In the genomic region with DNA sequence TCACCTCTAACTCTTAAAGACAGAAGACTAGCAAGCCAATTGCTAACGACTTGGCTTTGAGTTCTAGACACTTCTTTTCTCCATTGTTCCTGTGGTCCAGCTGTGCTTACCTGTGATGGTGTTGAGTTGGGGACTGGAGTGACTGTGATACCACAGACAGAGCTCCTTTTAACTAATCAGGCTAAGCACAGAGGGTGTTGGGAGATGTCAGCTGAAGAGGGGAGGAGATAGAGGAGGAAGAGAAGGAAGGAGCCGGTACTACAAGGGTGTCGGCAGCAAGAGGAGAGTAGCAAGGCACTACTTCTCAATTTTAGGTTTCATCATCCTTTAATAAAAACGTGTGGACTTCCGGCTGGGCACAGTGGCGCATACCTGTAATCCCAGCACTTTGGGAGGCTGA, we compare ENCODE assay signal across 26 cellular contexts. TPM values are rescaled to one million over a fixed set of nuclear protein-coding genes. Genes with fewer than 3 reads are reported as not detected.
"Had no signal": no experiment of that assay in that cellular context is flagged by ENCODE, and none has a peak within 500 bp of the region (broad histone marks: within the 10 kb centered on the region; RNA-seq: fewer than 3 reads in every experiment).

No MANE protein-coding gene starts in this region.

- H3K27ac ChIP-seq: body of pancreas, Peyer's patch, SJSA1 had no signal

- H3K36me3 Mint-ChIP-seq: activated CD4-positive, alpha-beta memory T cell treated with anti-CD3 and anti-CD28 coated beads for 36 hours; activated naive CD4-positive, alpha-beta T cell treated with anti-CD3 and anti-CD28 coated beads, Interleukin-2, amount 10 ng/mL, durations not matched to agents 7 days and 5 days; activated naive CD8-positive, alpha-beta T cell treated with anti-CD3 and anti-CD28 coated beads, Interleukin-2, amount 10 ng/mL, durations not matched to agents 7 days and 5 days had no signal

- H3K4me3 ChIP-seq: body of pancreas, Peyer's patch, SJSA1 had no signal

- ATAC-seq: body of pancreas, WTC11 had no signal

- H3K9me3 Mint-ChIP-seq: activated CD4-positive, alpha-beta memory T cell treated with anti-CD3 and anti-CD28 coated beads for 36 hours; activated naive CD4-positive, alpha-beta T cell treated with anti-CD3 and anti-CD28 coated beads, Interleukin-2, amount 10 ng/mL, durations not matched to agents 7 days and 5 days; activated naive CD8-positive, alpha-beta T cell treated with anti-CD3 and anti-CD28 coated beads, Interleukin-2, amount 10 ng/mL, durations not matched to agents 7 days and 5 days; activated T-cell treated with anti-CD3 and anti-CD28 coated beads, Interleukin-2, amount 50 U/mL, for 4 hours; T-helper 1 cell treated with Interleukin-12 subunit alpha and Interleukin-12 subunit beta and Interleukin-4 antibody, amounts not matched to agents 30 μg/mL and 1 μg/mL, for 36 hours had no signal

- DNase-seq: activated CD4-positive, CD25-positive, alpha-beta regulatory T cell treated with anti-CD3 and anti-CD28 coated beads, Interleukin-2, amount 50 U/mL, for 72 hours; activated CD8-positive, alpha-beta memory T cell treated with anti-CD3 and anti-CD28 coated beads for 24 hours; activated gamma-delta T cell treated with Interleukin-2 at 50 U/mL for 16 hours; activated naive CD4-positive, alpha-beta T cell treated with anti-CD3 and anti-CD28 coated beads, Interleukin-2, amount 10 ng/mL, durations not matched to agents 7 days and 5 days; activated naive CD8-positive, alpha-beta T cell treated with anti-CD3 and anti-CD28 coated beads, Interleukin-2, amount 10 ng/mL, durations not matched to agents 7 days and 5 days; activated T-cell treated with anti-CD3 and anti-CD28 coated beads, Interleukin-2, amount 50 U/mL, for 4 hours; aorta; central memory CD4-positive, alpha-beta T cell; KG1; NCI-H1092 treated with DMSO at 0.1 percent for 48 hours; NCI-H1417 treated with DMSO at 0.1 percent for 48 hours; NCI-H1694; NCI-H2029; NCI-H2107; NCI-H2171 treated with DMSO at 0.1 percent for 48 hours; NCI-H345; NCI-H510A; NCI-H69; NK-92 treated with Interleukin-12 subunit alpha and Interleukin-12 subunit beta, amount 100 ng/mL, for 24 hours; Peyer's patch; SHP77 had no signal

- H3K27ac Mint-ChIP-seq: activated CD4-positive, alpha-beta memory T cell treated with anti-CD3 and anti-CD28 coated beads for 36 hours; activated naive CD4-positive, alpha-beta T cell treated with anti-CD3 and anti-CD28 coated beads, Interleukin-2, amount 10 ng/mL, durations not matched to agents 7 days and 5 days; activated naive CD8-positive, alpha-beta T cell treated with anti-CD3 and anti-CD28 coated beads, Interleukin-2, amount 10 ng/mL, durations not matched to agents 7 days and 5 days; T-helper 1 cell treated with Interleukin-12 subunit alpha and Interleukin-12 subunit beta and Interleukin-4 antibody, amounts not matched to agents 30 μg/mL and 1 μg/mL, for 36 hours; WTC11 had no signal

- H3K4me3 Mint-ChIP-seq: activated CD4-positive, alpha-beta memory T cell treated with anti-CD3 and anti-CD28 coated beads for 36 hours; activated naive CD4-positive, alpha-beta T cell treated with anti-CD3 and anti-CD28 coated beads, Interleukin-2, amount 10 ng/mL, durations not matched to agents 7 days and 5 days; activated naive CD8-positive, alpha-beta T cell treated with anti-CD3 and anti-CD28 coated beads, Interleukin-2, amount 10 ng/mL, durations not matched to agents 7 days and 5 days; activated T-cell treated with anti-CD3 and anti-CD28 coated beads, Interleukin-2, amount 50 U/mL, for 4 hours; T-helper 1 cell treated with Interleukin-12 subunit alpha and Interleukin-12 subunit beta and Interleukin-4 antibody, amounts not matched to agents 30 μg/mL and 1 μg/mL, for 36 hours; WTC11 had no signal

- H3K9me3 ChIP-seq: body of pancreas, Peyer's patch, SJSA1 had no signal

- H3K36me3 ChIP-seq: Peyer's patch, SJSA1 had no signal

- H3K4me1 ChIP-seq: body of pancreas had no signal

- H3K27me3 ChIP-seq: body of pancreas, Peyer's patch had no signal

RNA-seq across cellular contexts. Expression of a gene that starts 45.9 kb away (rescaled TPM):
- total RNA-seq: activated naive CD8-positive, alpha-beta T cell treated with anti-CD3 and anti-CD28 coated beads, Interleukin-2, amount 10 ng/mL, durations not matched to agents 7 days and 5 days had no signal
